1 cellular context compared by ENCODE assay signal in the genomic region with DNA sequence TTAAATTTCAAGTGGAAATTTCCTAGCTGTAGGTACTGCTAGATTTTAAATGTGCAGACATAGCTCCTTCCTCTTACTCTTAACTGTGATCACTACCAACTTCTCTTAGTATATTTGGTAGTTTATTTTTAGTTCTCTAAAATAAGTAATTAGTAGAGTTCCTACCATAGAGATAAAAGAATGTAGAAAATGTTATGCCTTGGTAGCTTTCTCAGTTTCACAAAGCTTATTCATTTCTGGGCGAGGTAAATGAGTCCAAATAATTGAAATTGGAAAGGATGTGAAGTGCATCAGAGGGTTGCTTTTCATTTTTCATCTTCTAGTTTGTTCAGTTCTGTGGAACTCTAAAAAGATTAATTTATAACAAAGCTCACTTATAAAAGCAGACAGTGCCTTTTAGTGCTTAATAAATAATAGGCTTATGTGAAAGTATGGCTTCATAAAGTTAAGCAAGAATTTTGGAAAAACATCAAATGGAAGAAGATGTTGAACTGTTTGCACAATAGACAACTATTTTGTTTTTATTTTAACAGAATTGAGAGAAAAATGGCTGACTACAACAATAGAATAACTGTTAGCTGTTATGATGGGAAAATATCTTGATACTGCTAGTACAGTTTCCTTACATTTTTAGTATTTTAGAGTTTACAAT.
TF ChIP-seq lines count a peak whose summit lies in the region.

No MANE protein-coding gene starts in this region.

TF ChIP-seq in GM12878, 131 proteins besides CTCF, POLR2A, EP300 and RAD21 (continued from another document and continues in another):
- TF ChIP-seq, protein P1, sequence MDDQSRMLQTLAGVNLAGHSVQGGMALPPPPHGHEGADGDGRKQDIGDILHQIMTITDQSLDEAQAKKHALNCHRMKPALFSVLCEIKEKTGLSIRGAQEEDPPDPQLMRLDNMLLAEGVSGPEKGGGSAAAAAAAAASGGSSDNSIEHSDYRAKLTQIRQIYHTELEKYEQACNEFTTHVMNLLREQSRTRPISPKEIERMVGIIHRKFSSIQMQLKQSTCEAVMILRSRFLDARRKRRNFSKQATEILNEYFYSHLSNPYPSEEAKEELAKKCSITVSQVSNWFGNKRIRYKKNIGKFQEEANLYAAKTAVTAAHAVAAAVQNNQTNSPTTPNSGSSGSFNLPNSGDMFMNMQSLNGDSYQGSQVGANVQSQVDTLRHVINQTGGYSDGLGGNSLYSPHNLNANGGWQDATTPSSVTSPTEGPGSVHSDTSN (IDR thresholded peaks at IDR 0.05; ENCODE audit: insufficient replicate concordance, low read depth, low read length): no peak
- no peak for TF ChIP-seq SUPT20H (IDR thresholded peaks at IDR 0.05; ENCODE audit: borderline replicate concordance, control insufficient read depth, low read depth, low read length)
- peak; percentile 72 for TF ChIP-seq RUNX3 (IDR thresholded peaks at IDR 0.05; ENCODE audit: low read length)
- no peak for TF ChIP-seq ZNF622 (IDR thresholded peaks at IDR 0.05)
- no peak for TF ChIP-seq STAT1 (conservative IDR thresholded peaks at IDR 0.05)
- TF ChIP-seq, protein P2, sequence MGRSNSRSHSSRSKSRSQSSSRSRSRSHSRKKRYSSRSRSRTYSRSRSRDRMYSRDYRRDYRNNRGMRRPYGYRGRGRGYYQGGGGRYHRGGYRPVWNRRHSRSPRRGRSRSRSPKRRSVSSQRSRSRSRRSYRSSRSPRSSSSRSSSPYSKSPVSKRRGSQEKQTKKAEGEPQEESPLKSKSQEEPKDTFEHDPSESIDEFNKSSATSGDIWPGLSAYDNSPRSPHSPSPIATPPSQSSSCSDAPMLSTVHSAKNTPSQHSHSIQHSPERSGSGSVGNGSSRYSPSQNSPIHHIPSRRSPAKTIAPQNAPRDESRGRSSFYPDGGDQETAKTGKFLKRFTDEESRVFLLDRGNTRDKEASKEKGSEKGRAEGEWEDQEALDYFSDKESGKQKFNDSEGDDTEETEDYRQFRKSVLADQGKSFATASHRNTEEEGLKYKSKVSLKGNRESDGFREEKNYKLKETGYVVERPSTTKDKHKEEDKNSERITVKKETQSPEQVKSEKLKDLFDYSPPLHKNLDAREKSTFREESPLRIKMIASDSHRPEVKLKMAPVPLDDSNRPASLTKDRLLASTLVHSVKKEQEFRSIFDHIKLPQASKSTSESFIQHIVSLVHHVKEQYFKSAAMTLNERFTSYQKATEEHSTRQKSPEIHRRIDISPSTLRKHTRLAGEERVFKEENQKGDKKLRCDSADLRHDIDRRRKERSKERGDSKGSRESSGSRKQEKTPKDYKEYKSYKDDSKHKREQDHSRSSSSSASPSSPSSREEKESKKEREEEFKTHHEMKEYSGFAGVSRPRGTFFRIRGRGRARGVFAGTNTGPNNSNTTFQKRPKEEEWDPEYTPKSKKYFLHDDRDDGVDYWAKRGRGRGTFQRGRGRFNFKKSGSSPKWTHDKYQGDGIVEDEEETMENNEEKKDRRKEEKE (IDR thresholded peaks at IDR 0.05): no peak
- TF ChIP-seq RELA (IDR thresholded peaks at IDR 0.05; ENCODE audit: borderline replicate concordance, partially characterized antibody): no peak
- TF ChIP-seq SP1 (IDR thresholded peaks at IDR 0.05; ENCODE audit: low read depth, low read length): no peak
- no peak for TF ChIP-seq TCF12 (IDR thresholded peaks at IDR 0.05; ENCODE audit: low read depth, low read length)
- TF ChIP-seq TCF7 (IDR thresholded peaks at IDR 0.05; ENCODE audit: borderline replicate concordance): peak; percentile 69; the same call in 1 of the 2 replicates
- no peak for TF ChIP-seq EGR1 (IDR thresholded peaks at IDR 0.05; ENCODE audit: borderline replicate concordance in 1 of 2, low read depth in 2 of 2, low read length in 2 of 2)
- no peak for TF ChIP-seq CREB1 (IDR thresholded peaks at IDR 0.05; ENCODE audit: low read depth)
- TF ChIP-seq FOXK2 (IDR thresholded peaks at IDR 0.05): no peak
- TF ChIP-seq, protein P3, sequence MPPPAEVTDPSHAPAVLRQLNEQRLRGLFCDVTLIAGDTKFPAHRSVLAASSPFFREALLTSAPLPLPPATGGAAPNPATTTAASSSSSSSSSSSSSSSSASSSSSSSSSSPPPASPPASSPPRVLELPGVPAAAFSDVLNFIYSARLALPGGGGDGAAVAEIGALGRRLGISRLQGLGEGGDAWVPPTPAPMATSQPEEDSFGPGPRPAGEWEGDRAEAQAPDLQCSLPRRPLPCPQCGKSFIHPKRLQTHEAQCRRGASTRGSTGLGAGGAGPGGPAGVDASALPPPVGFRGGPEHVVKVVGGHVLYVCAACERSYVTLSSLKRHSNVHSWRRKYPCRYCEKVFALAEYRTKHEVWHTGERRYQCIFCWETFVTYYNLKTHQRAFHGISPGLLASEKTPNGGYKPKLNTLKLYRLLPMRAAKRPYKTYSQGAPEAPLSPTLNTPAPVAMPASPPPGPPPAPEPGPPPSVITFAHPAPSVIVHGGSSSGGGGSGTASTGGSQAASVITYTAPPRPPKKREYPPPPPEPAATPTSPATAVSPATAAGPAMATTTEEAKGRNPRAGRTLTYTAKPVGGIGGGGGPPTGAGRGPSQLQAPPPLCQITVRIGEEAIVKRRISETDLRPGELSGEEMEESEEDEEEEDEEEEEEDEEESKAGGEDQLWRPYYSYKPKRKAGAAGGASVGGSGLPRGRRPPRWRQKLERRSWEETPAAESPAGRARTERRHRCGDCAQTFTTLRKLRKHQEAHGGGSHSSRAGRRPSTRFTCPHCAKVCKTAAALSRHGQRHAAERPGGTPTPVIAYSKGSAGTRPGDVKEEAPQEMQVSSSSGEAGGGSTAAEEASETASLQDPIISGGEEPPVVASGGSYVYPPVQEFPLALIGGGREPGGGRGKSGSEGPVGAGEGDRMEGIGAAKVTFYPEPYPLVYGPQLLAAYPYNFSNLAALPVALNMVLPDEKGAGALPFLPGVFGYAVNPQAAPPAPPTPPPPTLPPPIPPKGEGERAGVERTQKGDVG (CRISPR knock-in tag; IDR thresholded peaks at IDR 0.05): no peak
- no peak for TF ChIP-seq KAT2A (conservative IDR thresholded peaks at IDR 0.05; ENCODE audit: control insufficient read depth, low read depth, low read length)
- TF ChIP-seq, protein P4, sequence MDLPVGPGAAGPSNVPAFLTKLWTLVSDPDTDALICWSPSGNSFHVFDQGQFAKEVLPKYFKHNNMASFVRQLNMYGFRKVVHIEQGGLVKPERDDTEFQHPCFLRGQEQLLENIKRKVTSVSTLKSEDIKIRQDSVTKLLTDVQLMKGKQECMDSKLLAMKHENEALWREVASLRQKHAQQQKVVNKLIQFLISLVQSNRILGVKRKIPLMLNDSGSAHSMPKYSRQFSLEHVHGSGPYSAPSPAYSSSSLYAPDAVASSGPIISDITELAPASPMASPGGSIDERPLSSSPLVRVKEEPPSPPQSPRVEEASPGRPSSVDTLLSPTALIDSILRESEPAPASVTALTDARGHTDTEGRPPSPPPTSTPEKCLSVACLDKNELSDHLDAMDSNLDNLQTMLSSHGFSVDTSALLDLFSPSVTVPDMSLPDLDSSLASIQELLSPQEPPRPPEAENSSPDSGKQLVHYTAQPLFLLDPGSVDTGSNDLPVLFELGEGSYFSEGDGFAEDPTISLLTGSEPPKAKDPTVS (IDR thresholded peaks at IDR 0.05; ENCODE audit: low read depth, low read length): no peak
- no peak for TF ChIP-seq TBL1XR1 (IDR thresholded peaks at IDR 0.05; ENCODE audit: low read depth, low read length)
- TF ChIP-seq PML (IDR thresholded peaks at IDR 0.05; ENCODE audit: low read length): no peak
- TF ChIP-seq POLR2AphosphoS2 (IDR thresholded peaks at IDR 0.05; ENCODE audit: low read depth, low read length): no peak
- no peak for TF ChIP-seq JUND (IDR thresholded peaks at IDR 0.05; ENCODE audit: low read depth, low read length)
- TF ChIP-seq SMC3 (IDR thresholded peaks at IDR 0.05; ENCODE audit: borderline replicate concordance, low read length): no peak
- no peak for TF ChIP-seq CBX3 (IDR thresholded peaks at IDR 0.05; ENCODE audit: borderline replicate concordance, low read depth)
- TF ChIP-seq POLR2AphosphoS5 (IDR thresholded peaks at IDR 0.05; ENCODE audit: low read length): no peak
- peak; percentile 90 for TF ChIP-seq MEF2A (IDR thresholded peaks at IDR 0.05; ENCODE audit: insufficient read depth, low read depth, low read length)
- TF ChIP-seq GATAD2B (conservative IDR thresholded peaks at IDR 0.05; ENCODE audit: low read depth): no peak
- TF ChIP-seq, protein P5, sequence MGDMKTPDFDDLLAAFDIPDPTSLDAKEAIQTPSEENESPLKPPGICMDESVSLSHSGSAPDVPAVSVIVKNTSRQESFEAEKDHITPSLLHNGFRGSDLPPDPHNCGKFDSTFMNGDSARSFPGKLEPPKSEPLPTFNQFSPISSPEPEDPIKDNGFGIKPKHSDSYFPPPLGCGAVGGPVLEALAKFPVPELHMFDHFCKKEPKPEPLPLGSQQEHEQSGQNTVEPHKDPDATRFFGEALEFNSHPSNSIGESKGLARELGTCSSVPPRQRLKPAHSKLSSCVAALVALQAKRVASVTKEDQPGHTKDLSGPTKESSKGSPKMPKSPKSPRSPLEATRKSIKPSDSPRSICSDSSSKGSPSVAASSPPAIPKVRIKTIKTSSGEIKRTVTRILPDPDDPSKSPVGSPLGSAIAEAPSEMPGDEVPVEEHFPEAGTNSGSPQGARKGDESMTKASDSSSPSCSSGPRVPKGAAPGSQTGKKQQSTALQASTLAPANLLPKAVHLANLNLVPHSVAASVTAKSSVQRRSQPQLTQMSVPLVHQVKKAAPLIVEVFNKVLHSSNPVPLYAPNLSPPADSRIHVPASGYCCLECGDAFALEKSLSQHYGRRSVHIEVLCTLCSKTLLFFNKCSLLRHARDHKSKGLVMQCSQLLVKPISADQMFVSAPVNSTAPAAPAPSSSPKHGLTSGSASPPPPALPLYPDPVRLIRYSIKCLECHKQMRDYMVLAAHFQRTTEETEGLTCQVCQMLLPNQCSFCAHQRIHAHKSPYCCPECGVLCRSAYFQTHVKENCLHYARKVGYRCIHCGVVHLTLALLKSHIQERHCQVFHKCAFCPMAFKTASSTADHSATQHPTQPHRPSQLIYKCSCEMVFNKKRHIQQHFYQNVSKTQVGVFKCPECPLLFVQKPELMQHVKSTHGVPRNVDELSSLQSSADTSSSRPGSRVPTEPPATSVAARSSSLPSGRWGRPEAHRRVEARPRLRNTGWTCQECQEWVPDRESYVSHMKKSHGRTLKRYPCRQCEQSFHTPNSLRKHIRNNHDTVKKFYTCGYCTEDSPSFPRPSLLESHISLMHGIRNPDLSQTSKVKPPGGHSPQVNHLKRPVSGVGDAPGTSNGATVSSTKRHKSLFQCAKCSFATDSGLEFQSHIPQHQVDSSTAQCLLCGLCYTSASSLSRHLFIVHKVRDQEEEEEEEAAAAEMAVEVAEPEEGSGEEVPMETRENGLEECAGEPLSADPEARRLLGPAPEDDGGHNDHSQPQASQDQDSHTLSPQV (IDR thresholded peaks at IDR 0.05): no peak
- no peak for TF ChIP-seq RAD51 (IDR thresholded peaks at IDR 0.05)
- TF ChIP-seq BHLHE40 (IDR thresholded peaks at IDR 0.05; ENCODE audit: borderline replicate concordance in 1 of 2, low read depth in 2 of 2, low read length in 1 of 2): no peak
- TF ChIP-seq ZZZ3 (IDR thresholded peaks at IDR 0.05; ENCODE audit: control insufficient read depth, insufficient read length, low read depth): no peak
- TF ChIP-seq, protein P6, sequence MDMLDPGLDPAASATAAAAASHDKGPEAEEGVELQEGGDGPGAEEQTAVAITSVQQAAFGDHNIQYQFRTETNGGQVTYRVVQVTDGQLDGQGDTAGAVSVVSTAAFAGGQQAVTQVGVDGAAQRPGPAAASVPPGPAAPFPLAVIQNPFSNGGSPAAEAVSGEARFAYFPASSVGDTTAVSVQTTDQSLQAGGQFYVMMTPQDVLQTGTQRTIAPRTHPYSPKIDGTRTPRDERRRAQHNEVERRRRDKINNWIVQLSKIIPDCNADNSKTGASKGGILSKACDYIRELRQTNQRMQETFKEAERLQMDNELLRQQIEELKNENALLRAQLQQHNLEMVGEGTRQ (IDR thresholded peaks at IDR 0.05; ENCODE audit: borderline replicate concordance, low read depth, low read length): no peak
- no peak for TF ChIP-seq KLF5 (IDR thresholded peaks at IDR 0.05; ENCODE audit: partially characterized antibody)
- no peak for TF ChIP-seq MYC (IDR thresholded peaks at IDR 0.05; ENCODE audit: insufficient read depth, insufficient read length, insufficient replicate concordance, low read length, severe bottlenecking)
- TF ChIP-seq EZH2 (IDR thresholded peaks at IDR 0.05; ENCODE audit: borderline replicate concordance, control insufficient read depth, low read depth, low read length): no peak
- no peak for TF ChIP-seq ETV6 (conservative IDR thresholded peaks at IDR 0.05 in 1 of 2, IDR thresholded peaks at IDR 0.05 in 1 of 2; ENCODE audit: borderline replicate concordance in 1 of 2, low read depth in 1 of 2)
- 0 out of 2 replicates have a peak, but pooled peaks have one; percentile 48 for TF ChIP-seq MTA3 (IDR thresholded peaks at IDR 0.05; ENCODE audit: borderline replicate concordance, low read length)
- no peak for TF ChIP-seq TCF3 (IDR thresholded peaks at IDR 0.05; ENCODE audit: borderline replicate concordance, insufficient read depth, low read depth, low read length)
- TF ChIP-seq CREM (IDR thresholded peaks at IDR 0.05; ENCODE audit: low read depth): no peak
- TF ChIP-seq, protein P7, sequence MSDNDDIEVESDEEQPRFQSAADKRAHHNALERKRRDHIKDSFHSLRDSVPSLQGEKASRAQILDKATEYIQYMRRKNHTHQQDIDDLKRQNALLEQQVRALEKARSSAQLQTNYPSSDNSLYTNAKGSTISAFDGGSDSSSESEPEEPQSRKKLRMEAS (IDR thresholded peaks at IDR 0.05; ENCODE audit: low read depth, low read length): no peak
- peak in 1 of 2 experiments; percentile 40; a peak in 1 of 4 replicates for TF ChIP-seq IKZF2 (IDR thresholded peaks at IDR 0.05)
- TF ChIP-seq, protein P8, sequence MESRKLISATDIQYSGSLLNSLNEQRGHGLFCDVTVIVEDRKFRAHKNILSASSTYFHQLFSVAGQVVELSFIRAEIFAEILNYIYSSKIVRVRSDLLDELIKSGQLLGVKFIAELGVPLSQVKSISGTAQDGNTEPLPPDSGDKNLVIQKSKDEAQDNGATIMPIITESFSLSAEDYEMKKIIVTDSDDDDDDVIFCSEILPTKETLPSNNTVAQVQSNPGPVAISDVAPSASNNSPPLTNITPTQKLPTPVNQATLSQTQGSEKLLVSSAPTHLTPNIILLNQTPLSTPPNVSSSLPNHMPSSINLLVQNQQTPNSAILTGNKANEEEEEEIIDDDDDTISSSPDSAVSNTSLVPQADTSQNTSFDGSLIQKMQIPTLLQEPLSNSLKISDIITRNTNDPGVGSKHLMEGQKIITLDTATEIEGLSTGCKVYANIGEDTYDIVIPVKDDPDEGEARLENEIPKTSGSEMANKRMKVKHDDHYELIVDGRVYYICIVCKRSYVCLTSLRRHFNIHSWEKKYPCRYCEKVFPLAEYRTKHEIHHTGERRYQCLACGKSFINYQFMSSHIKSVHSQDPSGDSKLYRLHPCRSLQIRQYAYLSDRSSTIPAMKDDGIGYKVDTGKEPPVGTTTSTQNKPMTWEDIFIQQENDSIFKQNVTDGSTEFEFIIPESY (IDR thresholded peaks at IDR 0.05): no peak
- TF ChIP-seq, protein P9, sequence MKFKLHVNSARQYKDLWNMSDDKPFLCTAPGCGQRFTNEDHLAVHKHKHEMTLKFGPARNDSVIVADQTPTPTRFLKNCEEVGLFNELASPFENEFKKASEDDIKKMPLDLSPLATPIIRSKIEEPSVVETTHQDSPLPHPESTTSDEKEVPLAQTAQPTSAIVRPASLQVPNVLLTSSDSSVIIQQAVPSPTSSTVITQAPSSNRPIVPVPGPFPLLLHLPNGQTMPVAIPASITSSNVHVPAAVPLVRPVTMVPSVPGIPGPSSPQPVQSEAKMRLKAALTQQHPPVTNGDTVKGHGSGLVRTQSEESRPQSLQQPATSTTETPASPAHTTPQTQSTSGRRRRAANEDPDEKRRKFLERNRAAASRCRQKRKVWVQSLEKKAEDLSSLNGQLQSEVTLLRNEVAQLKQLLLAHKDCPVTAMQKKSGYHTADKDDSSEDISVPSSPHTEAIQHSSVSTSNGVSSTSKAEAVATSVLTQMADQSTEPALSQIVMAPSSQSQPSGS (IDR thresholded peaks at IDR 0.05; ENCODE audit: low read length): peak; percentile 48; the same call in 1 of the 2 replicates
- TF ChIP-seq SIN3A (IDR thresholded peaks at IDR 0.05; ENCODE audit: low read depth, low read length): no peak
- TF ChIP-seq KDM1A (IDR thresholded peaks at IDR 0.05; ENCODE audit: borderline replicate concordance): no peak
